Comparison of ENCODE assay signal across 8 cellular contexts in genomic region chr9:4489919-4490704, GRCh38. TPM values are rescaled to one million over a fixed set of nuclear protein-coding genes. Genes with fewer than 3 reads are reported as not detected.
DNase-seq lines count a peak whose midpoint lies in the region; ATAC-seq and TF ChIP-seq lines count a peak whose summit lies in the region.

Gene SLC1A1 (plus strand): TSS chr9:4490468. CDS start chr9:4490680, 212 bp downstream.

- DNase-seq in SIG-M5 treated with dmso at 0.1 percent for 504 hours (lab: John Stamatoyannopoulos, UW; ENCODE audit: unreplicated experiment) (peak; percentile 17), SIG-M5 (lab: John Stamatoyannopoulos, UW) (no peak), H9 (peak; percentile 80), M059J (ENCODE audit: low read depth) (peak; percentile 78), activated B cell treated with CpG ODN at 0.5 μM for 24 hours (peak; percentile 24), endothelial cell (ENCODE audit: low spot score) (peak; percentile 38), mucosa of descending colon (peak; percentile 77 to 82 (median 82))

- no peak within 1 kb of the TSS for H4K5ac ChIP-seq in H9 (ENCODE audit: insufficient read length, low read depth, low read length)

- H3K4me3 Mint-ChIP-seq in H9 (peak within 1 kb of the TSS; percentile 81 to 97), activated B cell treated with CpG ODN at 0.5 μM for 24 hours (peak within 1 kb of the TSS; percentile 79), endothelial cell (ENCODE audit: unreplicated experiment) (peak within 1 kb of the TSS; percentile 93)

- no CpG with 5 or more reads among the region's 72 CpGs for WGBS in H9 (ENCODE audit: extremely low coverage, insufficient read length, low lambda C conversion rate)

- H2BK20ac ChIP-seq in H9 (ENCODE audit: low read depth, low read length, poor library complexity, severe bottlenecking): no peak within 1 kb of the TSS

- H3K4me2 ChIP-seq in H9 (ENCODE audit: insufficient read depth, insufficient read length, low read length): peak within 1 kb of the TSS; percentile 49

- ATAC-seq in activated B cell treated with CpG ODN at 0.5 μM for 24 hours (ENCODE audit: low read depth): peak; percentile 81
- ATAC-seq in mucosa of descending colon: peak; percentile 92

- H2BK5ac ChIP-seq in H9 (ENCODE audit: insufficient read length, low read length): no peak within 1 kb of the TSS

- intact Hi-C loops in activated B cell treated with CpG ODN at 0.5 μM for 24 hours (cut with micrococcal nuclease): no loop called here
- intact Hi-C loops in mucosa of descending colon (cut with DNase I, micrococcal nuclease): no loop called here

- no peak within 1 kb of the TSS for H3T11ph ChIP-seq in H9 (ENCODE audit: low read length)

- no peak for TF ChIP-seq CTCF in H9 (conservative IDR thresholded peaks at IDR 0.05)
- no peak for TF ChIP-seq CTCF in activated B cell treated with CpG ODN at 0.5 μM for 24 hours (IDR thresholded peaks at IDR 0.05)
- TF ChIP-seq CTCF in endothelial cell (IDR thresholded peaks at IDR 0.05; ENCODE audit: unreplicated experiment): no peak
- no peak for TF ChIP-seq CTCF in mucosa of descending colon (IDR thresholded peaks at IDR 0.05)

- no peak within 1 kb of the TSS for H3K56ac ChIP-seq in H9 (ENCODE audit: insufficient read length, low read depth, low read length)

- no peak within 1 kb of the TSS for H2BK120ac ChIP-seq in H9 (ENCODE audit: low read depth, low read length, poor library complexity, severe bottlenecking)

- no peak within 1 kb of the TSS for H3K18ac ChIP-seq in H9 (ENCODE audit: insufficient read length, low read depth, low read length)

- H3K27me3 Mint-ChIP-seq in H9 (ENCODE audit: low read depth) (peaks cover 26% of the 10 kb centered on the region), activated B cell treated with CpG ODN at 0.5 μM for 24 hours (peaks cover 39% of the 10 kb centered on the region), endothelial cell (ENCODE audit: unreplicated experiment) (peaks cover 11% of the 10 kb centered on the region)

- peak within 1 kb of the TSS; percentile 36 for H3K9ac ChIP-seq in H9 (ENCODE audit: extremely low read depth, insufficient read length, low read length)

- H2BK12ac ChIP-seq in H9 (ENCODE audit: insufficient read length, low read depth, low read length): no peak within 1 kb of the TSS

- no peak within 1 kb of the TSS for H3K4ac ChIP-seq in H9 (ENCODE audit: low read depth, low read length)

- H3K36me3 ChIP-seq in mucosa of descending colon (ENCODE audit: low read depth): no peaks in the 10 kb centered on the region

- no peak within 1 kb of the TSS; the same call in 1 of the 2 replicates for H3K14ac ChIP-seq in H9 (ENCODE audit: insufficient read depth, low read length)

- H3K79me2 ChIP-seq in H9 (ENCODE audit: insufficient read depth, low read length): no peaks in the 10 kb centered on the region

- no peaks in the 10 kb centered on the region for H4K20me1 ChIP-seq in H9 (ENCODE audit: control insufficient read depth, insufficient read depth, insufficient read length)

- H3K9me3 Mint-ChIP-seq in H9: no peaks in the 10 kb centered on the region; a peak in 1 of 5 replicates
- H3K9me3 Mint-ChIP-seq in activated B cell treated with CpG ODN at 0.5 μM for 24 hours: no peaks in the 10 kb centered on the region
- no peaks in the 10 kb centered on the region for H3K9me3 Mint-ChIP-seq in endothelial cell (ENCODE audit: unreplicated experiment)

- no peaks in the 10 kb centered on the region for H3K27me3 ChIP-seq in H9 (ENCODE audit: insufficient read depth, low read length)

- H3K4me1 ChIP-seq in H9 (ENCODE audit: insufficient read depth, low read length): no peaks in the 10 kb centered on the region
- H3K4me1 ChIP-seq in mucosa of descending colon (ENCODE audit: low read depth): peaks cover 14% of the 10 kb centered on the region

- peak within 1 kb of the TSS; percentile 29 for H3K4me3 ChIP-seq in mucosa of descending colon

- no peaks in the 10 kb centered on the region for H3K9me3 ChIP-seq in H9 (ENCODE audit: control insufficient read depth, low read depth, low read length)
- H3K9me3 ChIP-seq in mucosa of descending colon: no peaks in the 10 kb centered on the region

- H4K8ac ChIP-seq in H9 (replicated peaks; ENCODE audit: insufficient read length, low read depth, low read length): no peak within 1 kb of the TSS

- H2BK15ac ChIP-seq in H9 (ENCODE audit: low read depth, low read length): no peak within 1 kb of the TSS

- H3K4me1 Mint-ChIP-seq in H9 (peaks cover 34 to 39% of the 10 kb centered on the region in 2 experiments), activated B cell treated with CpG ODN at 0.5 μM for 24 hours (peaks cover 19% of the 10 kb centered on the region), endothelial cell (ENCODE audit: unreplicated experiment) (peaks cover 21% of the 10 kb centered on the region)

- H3K36me3 Mint-ChIP-seq in H9 (ENCODE audit: insufficient read depth in 1 of 3, low read depth in 3 of 3) (no peaks in the 10 kb centered on the region; a peak in 1 of 7 replicates), activated B cell treated with CpG ODN at 0.5 μM for 24 hours (ENCODE audit: low read depth) (no peaks in the 10 kb centered on the region), endothelial cell (ENCODE audit: low read depth, unreplicated experiment) (peaks cover 7% of the 10 kb centered on the region)

- POLR2A ChIA-PET in activated B cell treated with CpG ODN at 0.5 μM for 24 hours (lab: Charles Lee): interaction anchor here (1.1 to 1.4 kb wide), 2 partner anchors 25 to 189 kb away, joined by 3 to 5 read pairs; partner anchors contain the start of gene CDC37L1

- no peaks in the 10 kb centered on the region for H3K79me1 ChIP-seq in H9 (ENCODE audit: insufficient read depth, low read depth, low read length, poor library complexity, severe bottlenecking)

- H2AFZ ChIP-seq in H9 (ENCODE audit: low read length): no peak within 1 kb of the TSS

- H2AK5ac ChIP-seq in H9 (ENCODE audit: insufficient read length, low read length): no peak within 1 kb of the TSS

- CTCF ChIA-PET in activated B cell treated with CpG ODN at 0.5 μM for 24 hours (lab: Charles Lee): no interaction called here

- H4K91ac ChIP-seq in H9 (ENCODE audit: insufficient read length, low read depth, low read length): no peak within 1 kb of the TSS

- H3K23ac ChIP-seq in H9 (ENCODE audit: insufficient read length, low read depth, low read length): no peak within 1 kb of the TSS

- H3K27ac Mint-ChIP-seq in H9: peak within 1 kb of the TSS in 1 of 3 experiments; percentile 98; a peak in 3 of 7 replicates
- no peak within 1 kb of the TSS for H3K27ac Mint-ChIP-seq in activated B cell treated with CpG ODN at 0.5 μM for 24 hours
- H3K27ac Mint-ChIP-seq in endothelial cell (ENCODE audit: unreplicated experiment): no peak within 1 kb of the TSS

- no peak within 1 kb of the TSS for H3K27ac ChIP-seq in H9 (ENCODE audit: insufficient read length, low read depth, low read length)
- no peak within 1 kb of the TSS for H3K27ac ChIP-seq in temporal lobe (ENCODE audit: low read depth, low read length)

- H3K23me2 ChIP-seq in H9 (ENCODE audit: insufficient read length, low read depth, low read length, poor library complexity, severe bottlenecking): peaks cover 14% of the 10 kb centered on the region

RNA-seq across cellular contexts. Expression of gene SLC1A1, which starts in this region (rescaled TPM):
- total RNA-seq in H9 (2021) (4.2 and 4.7 TPM in 2 replicates), activated B cell treated with CpG ODN at 0.5 μM for 24 hours (1.4 and 2.0 TPM in 2 replicates), endothelial cell (ENCODE audit: unreplicated experiment) (2.2 TPM), mucosa of descending colon (10 to 100 TPM; 16.8 to 44.8 (median 37.0) TPM), temporal lobe (48.9 TPM)
- 14.7 and 20.6 TPM in 2 replicates for total RNA-seq in M059J (2014; rRNA removed; shearing (Covaris generic))
